In genomic region chr7:136386876-136387275, GRCh38 we compare ENCODE assay signal across 20 cellular contexts.
"Had no signal": no experiment of that assay in that cellular context is flagged by ENCODE, and none has a peak within 500 bp of the region (broad histone marks: within the 10 kb centered on the region; RNA-seq: fewer than 3 reads in every experiment).

No MANE protein-coding gene starts in this region.

- H3K9me3 ChIP-seq: left ventricle myocardium inferior, right lobe of liver, stomach, suprapubic skin, tibial nerve had no signal

- H3K27me3 ChIP-seq: foreskin keratinocyte, right lobe of liver, stomach, suprapubic skin, tibial nerve had no signal

- H3K27ac ChIP-seq: foreskin keratinocyte, left ventricle myocardium inferior, right lobe of liver, stomach, suprapubic skin, tibial nerve, VCaP had no signal

- H3K4me1 ChIP-seq: foreskin keratinocyte, left ventricle myocardium inferior, right lobe of liver, stomach, suprapubic skin, tibial nerve had no signal

- H3K4me3 ChIP-seq: left ventricle myocardium inferior, right lobe of liver, stomach, suprapubic skin, tibial nerve had no signal

- DNase-seq: activated CD4-positive, alpha-beta memory T cell treated with anti-CD3 and anti-CD28 coated beads, Interleukin-2, amount 10 ng/mL, durations not matched to agents 7 days and 5 days; activated CD4-positive, alpha-beta T cell treated with anti-CD3 and anti-CD28 coated beads, Interleukin-2, amount 10 ng/mL, durations not matched to agents 24 days and 14 days; activated effector memory CD4-positive, alpha-beta T cell treated with Interleukin-2 at 50 U/mL for 16 hours; activated naive CD4-positive, alpha-beta T cell treated with anti-CD3 and anti-CD28 coated beads for 36 hours; activated T-cell treated with anti-CD3 and anti-CD28 coated beads, Interleukin-2, amount 50 U/mL, for 72 hours; foreskin keratinocyte; glutamatergic neuron; hippocampal formation; left ventricle myocardium inferior; mammary epithelial cell; nucleus accumbens; right lobe of liver; small intestine; stimulated activated CD4-positive, alpha-beta T cell treated with anti-CD3 and anti-CD28 coated beads, Interleukin-2, amount 100 ng/mL, for 24 hours; stomach had no signal

- ATAC-seq: activated CD4-positive, CD25-positive, alpha-beta regulatory T cell treated with anti-CD3 and anti-CD28 coated beads, Interleukin-2, amount 50 U/mL, for 24 hours; activated T-cell treated with anti-CD3 and anti-CD28 coated beads, Interleukin-2, amount 50 U/mL, for 72 hours; foreskin keratinocyte; right lobe of liver; stimulated activated effector memory CD8-positive, alpha-beta T cell treated with anti-CD3 and anti-CD28 coated beads, Interleukin-12 subunit alpha, Interleukin-12 subunit beta, amount 100 ng/mL, for 72 hours had no signal

- H3K36me3 ChIP-seq: left ventricle myocardium inferior, right lobe of liver, stomach, suprapubic skin, tibial nerve had no signal
